In genomic region chr4:33837043-33837442, GRCh38 we compare ENCODE assay signal across 16 cellular contexts.
DNase-seq lines count a peak whose midpoint lies in the region; ATAC-seq and TF ChIP-seq lines count a peak whose summit lies in the region.
"Had no signal": no experiment of that assay in that cellular context is flagged by ENCODE, and none has a peak within 500 bp of the region (broad histone marks: within the 10 kb centered on the region; RNA-seq: fewer than 3 reads in every experiment).

No MANE protein-coding gene starts in this region.

- no peaks in the 10 kb centered on the region for H3K4me1 Mint-ChIP-seq in activated CD4-positive, alpha-beta T cell treated with anti-CD3 and anti-CD28 coated beads for 36 hours
- H3K4me1 Mint-ChIP-seq: activated naive CD4-positive, alpha-beta T cell treated with anti-CD3 and anti-CD28 coated beads, Interleukin-2, amount 10 ng/mL, durations not matched to agents 7 days and 5 days had no signal

- H3K9me3 Mint-ChIP-seq in activated CD4-positive, alpha-beta T cell treated with anti-CD3 and anti-CD28 coated beads for 36 hours (ENCODE audit: low read depth), result peaks cover 2% of the 10 kb centered on the region

- no peak overlapping the region for H3K27ac ChIP-seq in foreskin keratinocyte
- H3K27ac ChIP-seq: transverse colon had no signal

- H3K36me3 Mint-ChIP-seq in activated CD4-positive, alpha-beta T cell treated with anti-CD3 and anti-CD28 coated beads for 36 hours (ENCODE audit: low read depth), result no peaks in the 10 kb centered on the region
- H3K36me3 Mint-ChIP-seq: activated naive CD4-positive, alpha-beta T cell treated with anti-CD3 and anti-CD28 coated beads, Interleukin-2, amount 10 ng/mL, durations not matched to agents 7 days and 5 days had no signal

- intact Hi-C loops in activated CD4-positive, alpha-beta T cell treated with anti-CD3 and anti-CD28 coated beads for 36 hours (cut with DNase I, micrococcal nuclease), result no loop called here

- TF ChIP-seq CTCF in HFF-Myc (IDR thresholded peaks at IDR 0.05; ENCODE audit: low read depth, low read length, missing control alignments), result no peak
- TF ChIP-seq CTCF in foreskin keratinocyte (conservative IDR thresholded peaks at IDR 0.05), result no peak

- H3K4me1 ChIP-seq in foreskin keratinocyte, result peaks cover 11% of the 10 kb centered on the region
- H3K4me1 ChIP-seq: transverse colon had no signal

- CTCF ChIA-PET in activated CD4-positive, alpha-beta T cell treated with anti-CD3 and anti-CD28 coated beads for 36 hours (lab: Charles Lee), result no interaction called here

- H3K27me3 Mint-ChIP-seq in activated CD4-positive, alpha-beta T cell treated with anti-CD3 and anti-CD28 coated beads for 36 hours, result no peaks in the 10 kb centered on the region
- H3K27me3 Mint-ChIP-seq: activated naive CD4-positive, alpha-beta T cell treated with anti-CD3 and anti-CD28 coated beads, Interleukin-2, amount 10 ng/mL, durations not matched to agents 7 days and 5 days had no signal

- H3K4me3 ChIP-seq in HFF-Myc (replicated peaks; ENCODE audit: low read depth, low read length), result no peak overlapping the region
- H3K4me3 ChIP-seq: transverse colon had no signal

- ATAC-seq in foreskin keratinocyte (peak; percentile 81), HG02759 (IDR thresholded peaks at IDR 0.05; ENCODE audit: unreplicated experiment) (no peak)
- no peak for ATAC-seq in activated CD4-positive, alpha-beta T cell treated with anti-CD3 and anti-CD28 coated beads for 36 hours

- no peaks in the 10 kb centered on the region for H3K27me3 ChIP-seq in foreskin keratinocyte
- H3K27me3 ChIP-seq: transverse colon had no signal

- no peak overlapping the region for H3K4me3 Mint-ChIP-seq in activated CD4-positive, alpha-beta T cell treated with anti-CD3 and anti-CD28 coated beads for 36 hours
- H3K4me3 Mint-ChIP-seq: activated naive CD4-positive, alpha-beta T cell treated with anti-CD3 and anti-CD28 coated beads, Interleukin-2, amount 10 ng/mL, durations not matched to agents 7 days and 5 days; T-helper 2 cell treated with Interferon-gamma antibody and Interleukin-4, amounts not matched to agents 5 μg/mL and 100 μg/mL, for 36 hours had no signal

- POLR2A ChIA-PET in activated CD4-positive, alpha-beta T cell treated with anti-CD3 and anti-CD28 coated beads for 36 hours (lab: Charles Lee), result no interaction called here

- no peak overlapping the region for H3K27ac Mint-ChIP-seq in activated CD4-positive, alpha-beta T cell treated with anti-CD3 and anti-CD28 coated beads for 36 hours
- H3K27ac Mint-ChIP-seq: activated naive CD4-positive, alpha-beta T cell treated with anti-CD3 and anti-CD28 coated beads, Interleukin-2, amount 10 ng/mL, durations not matched to agents 7 days and 5 days; T-helper 2 cell treated with Interferon-gamma antibody and Interleukin-4, amounts not matched to agents 5 μg/mL and 100 μg/mL, for 36 hours had no signal

- DNase-seq in A172 (ENCODE audit: low spot score) (peak; percentile 89), HFF-Myc (ENCODE audit: extremely low read depth, low read depth) (peak; percentile 35), amniotic stem cell (lab: John Stamatoyannopoulos, UW) (peak; percentile 26), foreskin keratinocyte (peak; percentile 42 to 80), NOMO-1 (lab: John Stamatoyannopoulos, UW; ENCODE audit: unreplicated experiment in 2 of 2) (no peak), MV-4-11 (lab: John Stamatoyannopoulos, UW) (no peak)
- DNase-seq in activated CD4-positive, alpha-beta T cell treated with anti-CD3 and anti-CD28 coated beads for 36 hours, result no peak
- DNase-seq: 8988T; activated naive CD4-positive, alpha-beta T cell treated with anti-CD3 and anti-CD28 coated beads, Interleukin-2, amount 10 ng/mL, durations not matched to agents 7 days and 5 days; dermis blood vessel endothelial cell; DND-41; Kasumi-1; NCI-H2107; transverse colon had no signal

Comparison
In these comparisons a context has a peak if more than half of its experiments do, and no peak if none do; other contexts are left out.
1. DNase-seq: peak in A172 (single experiment), HFF-Myc (single experiment), amniotic stem cell (single experiment) and foreskin keratinocyte (2 of 2); none in NOMO-1 (0 of 2), MV-4-11 (single experiment) and activated CD4-positive, alpha-beta T cell treated with anti-CD3 and anti-CD28 coated beads for 36 hours (single experiment).